Comparison of ENCODE assay signal across 20 cellular contexts in genomic region chr3:59572106-59572505, GRCh38.
A peak's percentile ranks its signal among the peaks of the same experiment; 100 is the strongest.
DNase-seq lines count a peak whose midpoint lies in the region; ATAC-seq and TF ChIP-seq lines count a peak whose summit lies in the region.
"Had no signal": no experiment of that assay in that cellular context is flagged by ENCODE, and none has a peak within 500 bp of the region (broad histone marks: within the 10 kb centered on the region; RNA-seq: fewer than 3 reads in every experiment).

No MANE protein-coding gene starts in this region.

- H3K27me3 ChIP-seq in adipocyte (replicated peaks; ENCODE audit: control insufficient read depth, insufficient read depth, low read length) (no peaks in the 10 kb centered on the region), PC-3 (ENCODE audit: low read length) (no peaks in the 10 kb centered on the region)

- H3K36me3 ChIP-seq in adipocyte (ENCODE audit: control insufficient read depth, insufficient read depth, low read length, severe bottlenecking) (no peaks in the 10 kb centered on the region), PC-3 (ENCODE audit: low read depth, low read length) (no peaks in the 10 kb centered on the region)

- H3K4me1 ChIP-seq in adipocyte (ENCODE audit: control insufficient read depth, insufficient read depth, low read length) (peaks cover 19% of the 10 kb centered on the region), PC-3 (ENCODE audit: insufficient read depth, low read length) (peaks cover 12% of the 10 kb centered on the region)

- H3K27ac Mint-ChIP-seq in stimulated activated effector memory CD8-positive, alpha-beta T cell treated with anti-CD3 and anti-CD28 coated beads, Interleukin-12 subunit alpha, Interleukin-12 subunit beta, amount 100 ng/mL, for 72 hours: peak overlapping the region; percentile 32
- H3K27ac Mint-ChIP-seq: B cell had no signal

- H3K9me3 Mint-ChIP-seq in stimulated activated effector memory CD8-positive, alpha-beta T cell treated with anti-CD3 and anti-CD28 coated beads, Interleukin-12 subunit alpha, Interleukin-12 subunit beta, amount 100 ng/mL, for 72 hours: no peaks in the 10 kb centered on the region
- H3K9me3 Mint-ChIP-seq: CD4-positive, CD25-positive, alpha-beta regulatory T cell had no signal

- POLR2A ChIA-PET in PC-3 (lab: Charles Lee; ENCODE audit: unreplicated experiment): no interaction called here

- no peak overlapping the region for H3K27ac ChIP-seq in PC-3 (ENCODE audit: low read length)
- H3K27ac ChIP-seq: SK-N-MC had no signal

- H3K36me3 Mint-ChIP-seq in stimulated activated effector memory CD8-positive, alpha-beta T cell treated with anti-CD3 and anti-CD28 coated beads, Interleukin-12 subunit alpha, Interleukin-12 subunit beta, amount 100 ng/mL, for 72 hours: no peaks in the 10 kb centered on the region
- H3K36me3 Mint-ChIP-seq: CD4-positive, CD25-positive, alpha-beta regulatory T cell had no signal

- H3K9me2 ChIP-seq in PC-3 (replicated peaks; ENCODE audit: low read length): no peaks in the 10 kb centered on the region

- H3K4me1 Mint-ChIP-seq in stimulated activated effector memory CD8-positive, alpha-beta T cell treated with anti-CD3 and anti-CD28 coated beads, Interleukin-12 subunit alpha, Interleukin-12 subunit beta, amount 100 ng/mL, for 72 hours: peaks cover 2% of the 10 kb centered on the region

- no peak overlapping the region for H3K4me3 Mint-ChIP-seq in stimulated activated effector memory CD8-positive, alpha-beta T cell treated with anti-CD3 and anti-CD28 coated beads, Interleukin-12 subunit alpha, Interleukin-12 subunit beta, amount 100 ng/mL, for 72 hours
- H3K4me3 Mint-ChIP-seq: B cell; CD4-positive, CD25-positive, alpha-beta regulatory T cell had no signal

- H3F3A ChIP-seq in PC-3 (ENCODE audit: low read length, unreplicated experiment): no peaks in the 10 kb centered on the region

- H3K4me3 ChIP-seq in adipocyte (ENCODE audit: low read length) (no peak overlapping the region), foreskin fibroblast (ENCODE audit: low read depth in 1 of 2, low read length in 2 of 2) (no peak overlapping the region), PC-3 (ENCODE audit: low read length) (no peak overlapping the region)
- H3K4me3 ChIP-seq: GM12878, SK-N-MC had no signal

- intact Hi-C loops in PC-3 (cut with micrococcal nuclease): loop anchor here (5.0 kb wide), 1 partner anchor 90 kb away; no protein-coding TSS in a partner anchor

- no TSS peak for BruUV-seq in PC-3 (replicated peaks; lab: Mats Ljungman, UMichigan)

- DNase-seq in G401 (ENCODE audit: low spot score) (peak; percentile 66), adipocyte (ENCODE audit: low read depth) (peak; percentile 22), foreskin fibroblast (peak; percentile 7 to 41), DMS153 (lab: John Stamatoyannopoulos, UW) (no peak), PC-3 (no peak), NCI-H2107 treated with DMSO at 0.1 percent for 48 hours (lab: John Stamatoyannopoulos, UW; ENCODE audit: unreplicated experiment) (no peak)
- no peak for DNase-seq in stimulated activated effector memory CD8-positive, alpha-beta T cell treated with anti-CD3 and anti-CD28 coated beads, Interleukin-12 subunit alpha, Interleukin-12 subunit beta, amount 100 ng/mL, for 72 hours (ENCODE audit: low spot score in 2 of 2)
- DNase-seq: ACHN; Calu3; CD4-positive, CD25-positive, alpha-beta regulatory T cell; GOT3; KG1; NCI-H1048; NCI-H1436 treated with DMSO at 0.1 percent for 48 hours; NCI-H2081; NCI-H510A; NCI-H82 had no signal

- no peak overlapping the region for H3K4me2 ChIP-seq in PC-3 (ENCODE audit: low read length)

- in situ Hi-C loops in G401 (cut with HindIII; ENCODE audit: low sequenced_read_pairs): no loop called here

- no peak for ATAC-seq in stimulated activated effector memory CD8-positive, alpha-beta T cell treated with anti-CD3 and anti-CD28 coated beads, Interleukin-12 subunit alpha, Interleukin-12 subunit beta, amount 100 ng/mL, for 72 hours
- ATAC-seq in PC-3: no peak
- ATAC-seq: GM12878 had no signal

- no peak overlapping the region for H2AFZ ChIP-seq in PC-3 (ENCODE audit: low read length)

- H3K79me2 ChIP-seq in PC-3 (ENCODE audit: low read length): no peaks in the 10 kb centered on the region

- TF ChIP-seq CTCF in foreskin fibroblast (IDR thresholded peaks at IDR 0.05; ENCODE audit: low read depth, low read length) (no peak), PC-3 (conservative IDR thresholded peaks at IDR 0.05; ENCODE audit: low read depth, low read length) (no peak)

- H3K9ac ChIP-seq in adipocyte (ENCODE audit: low read length) (no peak overlapping the region), PC-3 (ENCODE audit: low read length) (no peak overlapping the region)

- H4K20me1 ChIP-seq in PC-3 (ENCODE audit: low read length): no peaks in the 10 kb centered on the region

- H3K9me3 ChIP-seq in adipocyte (ENCODE audit: control insufficient read depth, low read length): no peaks in the 10 kb centered on the region
- H3K9me3 ChIP-seq in PC-3 (ENCODE audit: low read length): no peaks in the 10 kb centered on the region

- CTCF ChIA-PET in PC-3 (lab: Charles Lee): no interaction called here

Comparison
In these comparisons a context has a peak if more than half of its experiments do, and no peak if none do; other contexts are left out.
1. DNase-seq: peak in G401 (single experiment), adipocyte (single experiment) and foreskin fibroblast (2 of 2); none in stimulated activated effector memory CD8-positive, alpha-beta T cell treated with anti-CD3 and anti-CD28 coated beads, Interleukin-12 subunit alpha, Interleukin-12 subunit beta, amount 100 ng/mL, for 72 hours (0 of 2), DMS153 (single experiment), PC-3 (single experiment) and NCI-H2107 treated with DMSO at 0.1 percent for 48 hours (single experiment).